28 cellular contexts compared by ENCODE assay signal in genomic region chr12:5160827-5161226, GRCh38.
"Had no signal": no experiment of that assay in that cellular context is flagged by ENCODE, and none has a peak within 500 bp of the region (broad histone marks: within the 10 kb centered on the region; RNA-seq: fewer than 3 reads in every experiment).

No MANE protein-coding gene starts in this region.

- H3K27ac ChIP-seq: KMS-11, PC-9, RWPE1, SJCRH30, SK-N-MC had no signal

- H3K4me2 ChIP-seq: KMS-11, PC-9 had no signal

- H2AFZ ChIP-seq: PC-9 had no signal

- FAIRE-seq: RCC 7860 had no signal

- H3K9ac ChIP-seq: KMS-11 had no signal

- H3K9me3 ChIP-seq: SJCRH30 had no signal

- DNase-seq: Karpas-422, MM.1S, MV-4-11, NCI-H1092, NCI-H1105, NCI-H1417 treated with DMSO at 0.1 percent for 48 hours, NCI-H1436 treated with DMSO at 0.1 percent for 48 hours, NCI-H1694 treated with DMSO at 0.1 percent for 48 hours, NCI-H187 treated with DMSO at 0.1 percent for 48 hours, NCI-H2029, NCI-H2081, NCI-H2171 treated with DMSO at 0.1 percent for 48 hours, NCI-H226, NCI-H446 treated with DMSO at 0.1 percent for 48 hours, NCI-H510A, NCI-H524, NCI-H526, NCI-H69, NCI-H748 treated with DMSO at 0.1 percent for 48 hours, NCI-H82, PC-9, SHP77, SIG-M5, SJCRH30 had no signal

- H3K36me3 ChIP-seq: SJCRH30 had no signal

- H3K4me1 ChIP-seq: SJCRH30 had no signal

- H3K4me3 ChIP-seq: PC-9, SJCRH30, SK-N-MC had no signal
